ENCODE assay signal across 1 cellular context in the genomic region with DNA sequence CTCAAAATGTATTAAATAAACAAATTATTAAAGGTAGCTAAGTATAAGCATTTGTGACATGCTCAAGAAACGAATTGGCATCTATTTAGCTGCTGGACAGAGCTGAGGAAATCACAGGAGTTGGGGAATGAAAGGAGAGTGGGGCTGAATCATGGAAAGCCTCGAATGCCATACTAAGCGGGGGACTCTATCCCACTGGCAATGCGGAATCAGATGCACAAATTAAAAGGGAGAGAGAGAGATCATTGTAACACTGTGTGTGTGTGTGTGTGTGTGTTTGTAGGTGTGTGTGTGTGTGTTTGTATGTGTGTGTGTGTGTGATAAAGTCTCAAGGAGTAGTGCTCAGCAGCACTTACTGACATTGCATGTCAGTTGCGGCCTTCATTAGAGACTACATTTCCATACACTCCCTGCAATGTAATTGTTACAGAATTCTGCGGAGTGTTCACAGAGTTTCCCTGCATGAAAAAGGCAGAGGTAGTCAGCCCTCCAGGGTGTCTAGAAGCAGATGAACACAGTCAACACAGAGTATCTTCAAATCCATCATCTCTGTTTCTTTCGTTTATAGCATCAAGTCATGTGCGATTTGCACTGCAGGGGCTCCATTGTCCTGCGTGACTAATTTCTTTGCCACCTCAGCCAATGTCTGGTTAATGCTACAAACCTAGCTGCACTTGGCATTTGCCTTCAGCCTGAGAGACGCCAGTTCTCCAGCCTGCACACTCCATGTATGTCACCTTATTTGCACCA.
TF ChIP-seq lines count a peak whose summit lies in the region.

No MANE protein-coding gene starts in this region.

TF ChIP-seq in HEK293, 187 proteins besides CTCF, POLR2A, EP300 and RAD21 (continued from another document):
- TF ChIP-seq, protein P1, sequence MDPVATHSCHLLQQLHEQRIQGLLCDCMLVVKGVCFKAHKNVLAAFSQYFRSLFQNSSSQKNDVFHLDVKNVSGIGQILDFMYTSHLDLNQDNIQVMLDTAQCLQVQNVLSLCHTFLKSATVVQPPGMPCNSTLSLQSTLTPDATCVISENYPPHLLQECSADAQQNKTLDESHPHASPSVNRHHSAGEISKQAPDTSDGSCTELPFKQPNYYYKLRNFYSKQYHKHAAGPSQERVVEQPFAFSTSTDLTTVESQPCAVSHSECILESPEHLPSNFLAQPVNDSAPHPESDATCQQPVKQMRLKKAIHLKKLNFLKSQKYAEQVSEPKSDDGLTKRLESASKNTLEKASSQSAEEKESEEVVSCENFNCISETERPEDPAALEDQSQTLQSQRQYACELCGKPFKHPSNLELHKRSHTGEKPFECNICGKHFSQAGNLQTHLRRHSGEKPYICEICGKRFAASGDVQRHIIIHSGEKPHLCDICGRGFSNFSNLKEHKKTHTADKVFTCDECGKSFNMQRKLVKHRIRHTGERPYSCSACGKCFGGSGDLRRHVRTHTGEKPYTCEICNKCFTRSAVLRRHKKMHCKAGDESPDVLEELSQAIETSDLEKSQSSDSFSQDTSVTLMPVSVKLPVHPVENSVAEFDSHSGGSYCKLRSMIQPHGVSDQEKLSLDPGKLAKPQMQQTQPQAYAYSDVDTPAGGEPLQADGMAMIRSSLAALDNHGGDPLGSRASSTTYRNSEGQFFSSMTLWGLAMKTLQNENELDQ (tag by site-specific recombination; IDR thresholded peaks at IDR 0.05; ENCODE audit: low read depth) = no peak
- TF ChIP-seq, protein P2, sequence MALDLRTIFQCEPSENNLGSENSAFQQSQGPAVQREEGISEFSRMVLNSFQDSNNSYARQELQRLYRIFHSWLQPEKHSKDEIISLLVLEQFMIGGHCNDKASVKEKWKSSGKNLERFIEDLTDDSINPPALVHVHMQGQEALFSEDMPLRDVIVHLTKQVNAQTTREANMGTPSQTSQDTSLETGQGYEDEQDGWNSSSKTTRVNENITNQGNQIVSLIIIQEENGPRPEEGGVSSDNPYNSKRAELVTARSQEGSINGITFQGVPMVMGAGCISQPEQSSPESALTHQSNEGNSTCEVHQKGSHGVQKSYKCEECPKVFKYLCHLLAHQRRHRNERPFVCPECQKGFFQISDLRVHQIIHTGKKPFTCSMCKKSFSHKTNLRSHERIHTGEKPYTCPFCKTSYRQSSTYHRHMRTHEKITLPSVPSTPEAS (tag by site-specific recombination; IDR thresholded peaks at IDR 0.05) = 0 out of 2 replicates have a peak, but pooled peaks have one; percentile 35
- TF ChIP-seq ZNF433 (tag by site-specific recombination; IDR thresholded peaks at IDR 0.05; ENCODE audit: low read depth) = no peak
- no peak for TF ChIP-seq ZNF670 (tag by site-specific recombination; IDR thresholded peaks at IDR 0.05; ENCODE audit: low read depth)
- no peak for TF ChIP-seq ZNF155 (tag by site-specific recombination; IDR thresholded peaks at IDR 0.05)
- no peak for TF ChIP-seq ZNF571 (tag by site-specific recombination; IDR thresholded peaks at IDR 0.05)
- TF ChIP-seq ZNF423 (tag by site-specific recombination; IDR thresholded peaks at IDR 0.05) = no peak
